ENCODE assay signal across 8 cellular contexts in the genomic region with DNA sequence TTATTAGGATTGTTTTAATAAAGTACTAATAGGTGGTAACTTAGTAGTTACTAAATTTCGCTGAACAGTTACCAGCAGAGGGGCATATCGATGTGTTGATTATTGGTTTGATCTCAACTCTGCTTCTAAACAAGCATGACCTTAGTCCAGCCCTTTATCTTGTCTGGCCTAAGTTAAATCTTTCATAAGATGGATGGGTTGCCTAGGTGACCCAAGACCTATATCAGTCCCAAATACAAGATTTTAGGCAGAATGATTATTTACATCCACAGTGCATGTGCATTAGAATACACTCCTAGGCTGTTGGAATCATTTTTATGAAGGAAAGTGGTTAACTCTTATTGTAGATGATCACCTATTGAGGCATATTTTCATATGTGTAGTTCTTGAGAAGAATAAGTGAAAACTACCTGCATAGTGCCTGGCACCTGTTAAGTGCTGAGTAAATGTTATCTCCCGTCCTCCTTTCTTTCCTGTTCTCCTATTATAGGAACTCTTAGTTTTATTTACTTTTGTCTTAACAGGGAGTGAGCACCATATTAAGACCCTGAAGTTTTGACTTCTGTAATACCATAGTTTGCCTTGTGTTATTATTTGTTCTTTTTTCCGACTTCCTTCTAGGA. TPM values are rescaled to one million over a fixed set of nuclear protein-coding genes. Genes with fewer than 3 reads are reported as not detected.
DNase-seq lines count a peak whose midpoint lies in the region; ATAC-seq, FAIRE-seq and TF ChIP-seq lines count a peak whose summit lies in the region.

No MANE protein-coding gene starts in this region.

- H4K20me1 ChIP-seq in DOHH2 (ENCODE audit: control insufficient read depth, insufficient read depth, low read depth, low read length) (peaks cover 15% of the 10 kb centered on the region), osteoblast (ENCODE audit: insufficient read depth, low read length) (peaks cover 17% of the 10 kb centered on the region)

- H3K4me2 ChIP-seq in DOHH2 (ENCODE audit: low read length) (peak overlapping the region; percentile 99), osteoblast (ENCODE audit: insufficient read depth, low read length) (peak overlapping the region; percentile 93)

- H3K4me1 ChIP-seq in DOHH2 (ENCODE audit: control insufficient read depth, low read length) (peaks cover 26% of the 10 kb centered on the region), osteoblast (ENCODE audit: insufficient read depth, low read length) (peaks cover 15% of the 10 kb centered on the region)
- no peaks in the 10 kb centered on the region for H3K4me1 ChIP-seq in effector memory CD4-positive, alpha-beta T cell (ENCODE audit: control insufficient read depth, insufficient read depth, low read length, poor library complexity, severe bottlenecking)

- no peak for TF ChIP-seq POLR2A in H54 (IDR thresholded peaks at IDR 0.05; ENCODE audit: low read depth, low read length)

- H3K27me3 ChIP-seq in DOHH2 (ENCODE audit: control insufficient read depth, low read length) (no peaks in the 10 kb centered on the region), osteoblast (ENCODE audit: insufficient read depth, low read length) (no peaks in the 10 kb centered on the region)
- H3K27me3 ChIP-seq in effector memory CD4-positive, alpha-beta T cell (replicated peaks; ENCODE audit: control insufficient read depth, insufficient read depth, low read length, poor library complexity, severe bottlenecking): no peaks in the 10 kb centered on the region

- ATAC-seq in HG02610 (IDR thresholded peaks at IDR 0.05; ENCODE audit: unreplicated experiment): no peak

- H3K27ac ChIP-seq in DOHH2 (ENCODE audit: low read depth, low read length) (no peak overlapping the region), osteoblast (ENCODE audit: low read depth, low read length) (peak overlapping the region; percentile 89)
- H3K27ac ChIP-seq in effector memory CD4-positive, alpha-beta T cell (ENCODE audit: insufficient read depth, low read length, poor library complexity, severe bottlenecking): peak overlapping the region; percentile 85

- DNase-seq in NAMALWA (ENCODE audit: low spot score) (peak; percentile 32), osteoblast (ENCODE audit: insufficient read length, low spot score, missing footprints) (peak; percentile 52), NCI-H1092 treated with DMSO at 0.1 percent for 48 hours (lab: John Stamatoyannopoulos, UW) (no peak), H54 (ENCODE audit: insufficient read length, low spot score) (no peak)
- DNase-seq in effector memory CD4-positive, alpha-beta T cell: no peak
- no peak for DNase-seq in activated CD4-positive, alpha-beta T cell treated with anti-CD3 and anti-CD28 coated beads, Interleukin-2, amount 50 U/mL, for 1 hour

- TF ChIP-seq CTCF in DOHH2 (IDR thresholded peaks at IDR 0.05; ENCODE audit: low read depth, low read length, poor library complexity, severe bottlenecking) (no peak), osteoblast (IDR thresholded peaks at IDR 0.05; ENCODE audit: extremely low read depth, low read depth, low read length) (no peak)

- H3K9me3 ChIP-seq in DOHH2 (ENCODE audit: control insufficient read depth, insufficient read depth, low read length): no peaks in the 10 kb centered on the region
- no peaks in the 10 kb centered on the region for H3K9me3 ChIP-seq in effector memory CD4-positive, alpha-beta T cell (ENCODE audit: control insufficient read depth, low read length)
- no peaks in the 10 kb centered on the region for H3K9me3 ChIP-seq in osteoblast (ENCODE audit: low read depth, low read length)

- no peaks in the 10 kb centered on the region for H3K9me2 ChIP-seq in DOHH2 (replicated peaks; ENCODE audit: control insufficient read depth, low read length)

- peak overlapping the region; percentile 99 for H2AFZ ChIP-seq in osteoblast (ENCODE audit: low read length)

- H3K79me2 ChIP-seq in DOHH2 (ENCODE audit: control insufficient read depth, low read length): peaks cover 61% of the 10 kb centered on the region
- peaks cover 61% of the 10 kb centered on the region for H3K79me2 ChIP-seq in osteoblast (ENCODE audit: insufficient read depth, low read length)

- H3K36me3 ChIP-seq in DOHH2 (ENCODE audit: control insufficient read depth, low read length): peaks cover 40% of the 10 kb centered on the region
- no peaks in the 10 kb centered on the region for H3K36me3 ChIP-seq in effector memory CD4-positive, alpha-beta T cell (ENCODE audit: control insufficient read depth, insufficient read depth, low read length)
- H3K36me3 ChIP-seq in osteoblast (ENCODE audit: insufficient read depth, low read length): no peaks in the 10 kb centered on the region

- no peak for FAIRE-seq in H54 (lab: Jason Lieb, UNC)

- peak overlapping the region; percentile 98 for H3K4me3 ChIP-seq in DOHH2 (ENCODE audit: low read length)
- peak overlapping the region; percentile 99 for H3K4me3 ChIP-seq in effector memory CD4-positive, alpha-beta T cell (ENCODE audit: insufficient read depth, low read depth, low read length, poor library complexity, severe bottlenecking)
- H3K4me3 ChIP-seq in osteoblast (ENCODE audit: insufficient read depth, low read length): peak overlapping the region; percentile 98

- H3F3A ChIP-seq in DOHH2 (ENCODE audit: control insufficient read depth, insufficient read depth): no peaks in the 10 kb centered on the region

RNA-seq across cellular contexts. Expression of gene HSF2, which starts 1.1 kb away (rescaled TPM):
- 22.4 and 32.9 TPM in 2 replicates for total RNA-seq in osteoblast

Comparison
In these comparisons a context has a peak if more than half of its experiments do, and no peak if none do; other contexts are left out.
1. DNase-seq: peak in NAMALWA (single experiment) and osteoblast (single experiment); none in effector memory CD4-positive, alpha-beta T cell (0 of 3), NCI-H1092 treated with DMSO at 0.1 percent for 48 hours (single experiment), H54 (single experiment) and activated CD4-positive, alpha-beta T cell treated with anti-CD3 and anti-CD28 coated beads, Interleukin-2, amount 50 U/mL, for 1 hour (single experiment).
2. Peak in every context shown above with its lines, with median percentiles within 50 percentile points of each other: H3K4me3 ChIP-seq.